11 cellular contexts compared by ENCODE assay signal in genomic region chr5:37184748-37185364, GRCh38.
A peak's percentile ranks its signal among the peaks of the same experiment; 100 is the strongest.
DNase-seq lines count a peak whose midpoint lies in the region; ATAC-seq and TF ChIP-seq lines count a peak whose summit lies in the region.
"Had no signal": no experiment of that assay in that cellular context is flagged by ENCODE, and none has a peak within 500 bp of the region (broad histone marks: within the 10 kb centered on the region; RNA-seq: fewer than 3 reads in every experiment).

No MANE protein-coding gene starts in this region.

- H3K27ac ChIP-seq in effector memory CD4-positive, alpha-beta T cell (ENCODE audit: insufficient read depth, low read length, poor library complexity, severe bottlenecking), result no peak overlapping the region
- no peak overlapping the region for H3K27ac ChIP-seq in esophagus squamous epithelium

- 73 to 77% methylated on average over 4 of the region's 4 CpGs for WGBS in esophagus squamous epithelium, 2 donors

- H3K27me3 ChIP-seq in effector memory CD4-positive, alpha-beta T cell (replicated peaks; ENCODE audit: control insufficient read depth, insufficient read depth, low read length, poor library complexity, severe bottlenecking), result no peaks in the 10 kb centered on the region
- H3K27me3 ChIP-seq in esophagus squamous epithelium, result no peaks in the 10 kb centered on the region

- no peaks in the 10 kb centered on the region for H3K4me1 ChIP-seq in effector memory CD4-positive, alpha-beta T cell (ENCODE audit: control insufficient read depth, insufficient read depth, low read length, poor library complexity, severe bottlenecking)
- H3K4me1 ChIP-seq in esophagus squamous epithelium, result no peaks in the 10 kb centered on the region

- no peaks in the 10 kb centered on the region for H3K9me3 ChIP-seq in effector memory CD4-positive, alpha-beta T cell (ENCODE audit: control insufficient read depth, low read length)
- no peaks in the 10 kb centered on the region for H3K9me3 ChIP-seq in esophagus squamous epithelium

- peak; percentile 20 for DNase-seq in choroid plexus epithelial cell (ENCODE audit: low read depth)
- DNase-seq in EL, result no peak
- no peak for DNase-seq in effector memory CD4-positive, alpha-beta T cell
- no peak for DNase-seq in NCI-H2227 (lab: John Stamatoyannopoulos, UW; ENCODE audit: unreplicated experiment)
- no peak for DNase-seq in esophagus squamous epithelium (lab: John Stamatoyannopoulos, UW)
- DNase-seq: activated CD8-positive, alpha-beta memory T cell treated with anti-CD3 and anti-CD28 coated beads, Interleukin-2, amount 50 U/mL, for 4 hours; amygdala; DMS153 had no signal

- H3K36me3 ChIP-seq in effector memory CD4-positive, alpha-beta T cell (ENCODE audit: control insufficient read depth, insufficient read depth, low read length), result no peaks in the 10 kb centered on the region
- H3K36me3 ChIP-seq in esophagus squamous epithelium, result peaks cover 0 to 92% (median 0%) of the 10 kb centered on the region in 3 donors

- TF ChIP-seq POLR2A in esophagus squamous epithelium (IDR thresholded peaks at IDR 0.05), result no peak

- peak; percentile 83 for ATAC-seq in GM18873 (IDR thresholded peaks at IDR 0.05; ENCODE audit: low FRiP score, unreplicated experiment)
- ATAC-seq in GM21526 (IDR thresholded peaks at IDR 0.05; ENCODE audit: low FRiP score, unreplicated experiment), result peak; percentile 63
- peak; percentile 80 for ATAC-seq in HG03097 (IDR thresholded peaks at IDR 0.05; ENCODE audit: low FRiP score, unreplicated experiment)

- TF ChIP-seq CTCF in choroid plexus epithelial cell (conservative IDR thresholded peaks at IDR 0.05; ENCODE audit: low read depth, low read length) (no peak), esophagus squamous epithelium (IDR thresholded peaks at IDR 0.05) (no peak)

- H3K4me3 ChIP-seq in choroid plexus epithelial cell (ENCODE audit: low read depth, low read length) (no peak overlapping the region), esophagus squamous epithelium (no peak overlapping the region)
- H3K4me3 ChIP-seq in effector memory CD4-positive, alpha-beta T cell (ENCODE audit: insufficient read depth, low read depth, low read length, poor library complexity, severe bottlenecking), result no peak overlapping the region

- intact Hi-C loops in esophagus squamous epithelium (cut with DNase I), result no loop called here
